Comparison of ENCODE assay signal across 1 cellular context in genomic region chr17:63709110-63709509, GRCh38.
TF ChIP-seq lines count a peak whose summit lies in the region.

No MANE protein-coding gene starts in this region.

TF ChIP-seq in GM12878, 131 proteins besides CTCF, POLR2A, EP300 and RAD21:
- TF ChIP-seq, protein P1, sequence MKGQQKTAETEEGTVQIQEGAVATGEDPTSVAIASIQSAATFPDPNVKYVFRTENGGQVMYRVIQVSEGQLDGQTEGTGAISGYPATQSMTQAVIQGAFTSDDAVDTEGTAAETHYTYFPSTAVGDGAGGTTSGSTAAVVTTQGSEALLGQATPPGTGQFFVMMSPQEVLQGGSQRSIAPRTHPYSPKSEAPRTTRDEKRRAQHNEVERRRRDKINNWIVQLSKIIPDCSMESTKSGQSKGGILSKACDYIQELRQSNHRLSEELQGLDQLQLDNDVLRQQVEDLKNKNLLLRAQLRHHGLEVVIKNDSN (IDR thresholded peaks at IDR 0.05; ENCODE audit: borderline replicate concordance, extremely low read length, insufficient read depth, low read depth, low read length) = no peak
- TF ChIP-seq JUND (IDR thresholded peaks at IDR 0.05; ENCODE audit: low read depth, low read length) (no peak), RFX5 (IDR thresholded peaks at IDR 0.05; ENCODE audit: low read depth, low read length) (no peak), HDGF (IDR thresholded peaks at IDR 0.05) (no peak), CREM (IDR thresholded peaks at IDR 0.05; ENCODE audit: low read depth) (no peak), SUZ12 (IDR thresholded peaks at IDR 0.05; ENCODE audit: unreplicated experiment) (no peak), FOXM1 (IDR thresholded peaks at IDR 0.05; ENCODE audit: low read depth, low read length) (no peak), SKIL (IDR thresholded peaks at IDR 0.05; ENCODE audit: low read depth, poor library complexity, severe bottlenecking) (no peak), ETV6 (conservative IDR thresholded peaks at IDR 0.05 in 1 of 2, IDR thresholded peaks at IDR 0.05 in 1 of 2; ENCODE audit: borderline replicate concordance in 1 of 2, low read depth in 1 of 2) (no peak), NR2C1 (IDR thresholded peaks at IDR 0.05) (no peak), BMI1 (IDR thresholded peaks at IDR 0.05; ENCODE audit: borderline replicate concordance) (no peak), DPF2 (IDR thresholded peaks at IDR 0.05) (no peak), NFYA (IDR thresholded peaks at IDR 0.05; ENCODE audit: borderline replicate concordance, low read depth, low read length) (no peak), SP1 (IDR thresholded peaks at IDR 0.05; ENCODE audit: low read depth, low read length) (no peak), TBL1XR1 (IDR thresholded peaks at IDR 0.05; ENCODE audit: low read depth, low read length) (no peak), ASH2L (IDR thresholded peaks at IDR 0.05; ENCODE audit: borderline replicate concordance, low read depth) (no peak)
- TF ChIP-seq, protein P2, sequence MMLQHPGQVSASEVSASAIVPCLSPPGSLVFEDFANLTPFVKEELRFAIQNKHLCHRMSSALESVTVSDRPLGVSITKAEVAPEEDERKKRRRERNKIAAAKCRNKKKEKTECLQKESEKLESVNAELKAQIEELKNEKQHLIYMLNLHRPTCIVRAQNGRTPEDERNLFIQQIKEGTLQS (IDR thresholded peaks at IDR 0.05; ENCODE audit: borderline replicate concordance, extremely low read depth, low read depth, low read length) = no peak
- TF ChIP-seq, protein P3, sequence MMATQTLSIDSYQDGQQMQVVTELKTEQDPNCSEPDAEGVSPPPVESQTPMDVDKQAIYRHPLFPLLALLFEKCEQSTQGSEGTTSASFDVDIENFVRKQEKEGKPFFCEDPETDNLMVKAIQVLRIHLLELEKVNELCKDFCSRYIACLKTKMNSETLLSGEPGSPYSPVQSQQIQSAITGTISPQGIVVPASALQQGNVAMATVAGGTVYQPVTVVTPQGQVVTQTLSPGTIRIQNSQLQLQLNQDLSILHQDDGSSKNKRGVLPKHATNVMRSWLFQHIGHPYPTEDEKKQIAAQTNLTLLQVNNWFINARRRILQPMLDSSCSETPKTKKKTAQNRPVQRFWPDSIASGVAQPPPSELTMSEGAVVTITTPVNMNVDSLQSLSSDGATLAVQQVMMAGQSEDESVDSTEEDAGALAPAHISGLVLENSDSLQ (IDR thresholded peaks at IDR 0.05) = no peak
- TF ChIP-seq, protein P4, sequence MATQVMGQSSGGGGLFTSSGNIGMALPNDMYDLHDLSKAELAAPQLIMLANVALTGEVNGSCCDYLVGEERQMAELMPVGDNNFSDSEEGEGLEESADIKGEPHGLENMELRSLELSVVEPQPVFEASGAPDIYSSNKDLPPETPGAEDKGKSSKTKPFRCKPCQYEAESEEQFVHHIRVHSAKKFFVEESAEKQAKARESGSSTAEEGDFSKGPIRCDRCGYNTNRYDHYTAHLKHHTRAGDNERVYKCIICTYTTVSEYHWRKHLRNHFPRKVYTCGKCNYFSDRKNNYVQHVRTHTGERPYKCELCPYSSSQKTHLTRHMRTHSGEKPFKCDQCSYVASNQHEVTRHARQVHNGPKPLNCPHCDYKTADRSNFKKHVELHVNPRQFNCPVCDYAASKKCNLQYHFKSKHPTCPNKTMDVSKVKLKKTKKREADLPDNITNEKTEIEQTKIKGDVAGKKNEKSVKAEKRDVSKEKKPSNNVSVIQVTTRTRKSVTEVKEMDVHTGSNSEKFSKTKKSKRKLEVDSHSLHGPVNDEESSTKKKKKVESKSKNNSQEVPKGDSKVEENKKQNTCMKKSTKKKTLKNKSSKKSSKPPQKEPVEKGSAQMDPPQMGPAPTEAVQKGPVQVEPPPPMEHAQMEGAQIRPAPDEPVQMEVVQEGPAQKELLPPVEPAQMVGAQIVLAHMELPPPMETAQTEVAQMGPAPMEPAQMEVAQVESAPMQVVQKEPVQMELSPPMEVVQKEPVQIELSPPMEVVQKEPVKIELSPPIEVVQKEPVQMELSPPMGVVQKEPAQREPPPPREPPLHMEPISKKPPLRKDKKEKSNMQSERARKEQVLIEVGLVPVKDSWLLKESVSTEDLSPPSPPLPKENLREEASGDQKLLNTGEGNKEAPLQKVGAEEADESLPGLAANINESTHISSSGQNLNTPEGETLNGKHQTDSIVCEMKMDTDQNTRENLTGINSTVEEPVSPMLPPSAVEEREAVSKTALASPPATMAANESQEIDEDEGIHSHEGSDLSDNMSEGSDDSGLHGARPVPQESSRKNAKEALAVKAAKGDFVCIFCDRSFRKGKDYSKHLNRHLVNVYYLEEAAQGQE (IDR thresholded peaks at IDR 0.05; ENCODE audit: low read depth, low read length) = no peak
TF ChIP-seq in GM12878: peak in this region for 0.
